Comparison of ENCODE assay signal across 20 cellular contexts in genomic region chr14:100887728-100888335, GRCh38. TPM values are rescaled to one million over a fixed set of nuclear protein-coding genes. Genes with fewer than 3 reads are reported as not detected.
DNase-seq lines count a peak whose midpoint lies in the region; ATAC-seq, FAIRE-seq and TF ChIP-seq lines count a peak whose summit lies in the region.
"Had no signal": no experiment of that assay in that cellular context is flagged by ENCODE, and none has a peak within 500 bp of the region (broad histone marks: within the 10 kb centered on the region; RNA-seq: fewer than 3 reads in every experiment).

No MANE protein-coding gene starts in this region.

- peak; percentile 9 for DNase-seq in GM23248
- DNase-seq in activated B cell treated with CpG ODN at 0.5 μM for 24 hours, result peak; percentile 3
- peak; percentile 1 for DNase-seq in kidney
- peak; percentile 31 for DNase-seq in sciatic nerve (ENCODE audit: low spot score)
- DNase-seq in NCI-H526 treated with DMSO at 0.1 percent for 48 hours (lab: John Stamatoyannopoulos, UW), result no peak
- no peak for DNase-seq in GM13977 (ENCODE audit: low spot score)
- DNase-seq: CD8-positive, alpha-beta memory T cell; DND-41; GF-D8; H9; NCI-H1417 treated with DMSO at 0.1 percent for 48 hours; NCI-H2029; NCI-H2227 treated with DMSO at 0.1 percent for 48 hours; NCI-H774; SHP77 had no signal

- H3K9me3 Mint-ChIP-seq in activated B cell treated with CpG ODN at 0.5 μM for 24 hours, result no peaks in the 10 kb centered on the region

- H3K9me2 ChIP-seq in GM23248 (ENCODE audit: insufficient read depth), result no peaks in the 10 kb centered on the region

- H3K36me3 ChIP-seq in GM23248 (ENCODE audit: low read depth), result peaks cover 15% of the 10 kb centered on the region; the same call in 1 of the 2 replicates
- no peaks in the 10 kb centered on the region for H3K36me3 ChIP-seq in kidney (ENCODE audit: control insufficient read depth in 1 of 2, insufficient read depth in 2 of 2, low read length in 2 of 2)

- H3K27me3 Mint-ChIP-seq in activated B cell treated with CpG ODN at 0.5 μM for 24 hours, result no peaks in the 10 kb centered on the region
- H3K27me3 Mint-ChIP-seq: IgD-negative memory B cell had no signal

- H3K4me1 Mint-ChIP-seq in activated B cell treated with CpG ODN at 0.5 μM for 24 hours, result no peaks in the 10 kb centered on the region
- H3K4me1 Mint-ChIP-seq: CD8-positive, alpha-beta memory T cell; IgD-negative memory B cell had no signal

- no peaks in the 10 kb centered on the region for H3K4me1 ChIP-seq in GM23248 (ENCODE audit: insufficient read depth)
- no peaks in the 10 kb centered on the region for H3K4me1 ChIP-seq in kidney (ENCODE audit: control insufficient read depth in 1 of 2, insufficient read depth in 1 of 2, low read depth in 1 of 2, low read length in 2 of 2)

- H3K9me3 ChIP-seq in GM23248 (ENCODE audit: low read depth) (no peaks in the 10 kb centered on the region), kidney (ENCODE audit: control insufficient read depth in 1 of 2, low read length in 2 of 2) (no peaks in the 10 kb centered on the region)

- peaks cover 11% of the 10 kb centered on the region; the same call in 1 of the 2 replicates for H3F3A ChIP-seq in GM23248 (ENCODE audit: insufficient read depth)

- ATAC-seq in activated B cell treated with CpG ODN at 0.5 μM for 24 hours (ENCODE audit: low read depth), result no peak
- ATAC-seq in sciatic nerve, result no peak
- no peak for ATAC-seq in GM21515 (IDR thresholded peaks at IDR 0.05; ENCODE audit: unreplicated experiment)
- ATAC-seq in GM18867 (IDR thresholded peaks at IDR 0.05; ENCODE audit: unreplicated experiment), result no peak

- no peak overlapping the region for H3K4me2 ChIP-seq in GM23248 (ENCODE audit: unreplicated experiment)

- H3K4me3 ChIP-seq in GM23248 (no peak overlapping the region), kidney (ENCODE audit: low read length in 2 of 2) (no peak overlapping the region)

- TF ChIP-seq CTCF in activated B cell treated with CpG ODN at 0.5 μM for 24 hours (IDR thresholded peaks at IDR 0.05) (no peak), kidney (IDR thresholded peaks at IDR 0.05; ENCODE audit: borderline replicate concordance, extremely low read depth, insufficient read depth) (no peak), GM13977 (IDR thresholded peaks at IDR 0.05; ENCODE audit: extremely low read depth, insufficient read depth, missing control alignments) (no peak)

- 52 to 56% methylated on average over 6 of the region's 6 CpGs for WGBS in GM23248 (ENCODE audit: low coverage in 1 of 2, low lambda C conversion rate in 2 of 2, missing lambda C conversion rate in 2 of 2), 2 experiments

- peaks cover 54% of the 10 kb centered on the region for H3K79me2 ChIP-seq in GM23248 (ENCODE audit: insufficient read depth)

- H3K36me3 Mint-ChIP-seq in activated B cell treated with CpG ODN at 0.5 μM for 24 hours (ENCODE audit: low read depth), result no peaks in the 10 kb centered on the region
- H3K36me3 Mint-ChIP-seq: CD8-positive, alpha-beta memory T cell had no signal

- in situ Hi-C loops in GM23248 (cut with MboI) (no loop called here), GM13977 (cut with MboI; ENCODE audit: low pct_unique_long_range_greater_than_20kb, low sequenced_read_pairs, unreplicated experiment) (no loop called here)

- H2AFZ ChIP-seq in GM23248, result no peak overlapping the region

- H3K27ac ChIP-seq in GM23248 (no peak overlapping the region), kidney (ENCODE audit: low read depth in 2 of 2, low read length in 2 of 2) (no peak overlapping the region)

- no peak overlapping the region for H3K27ac Mint-ChIP-seq in activated B cell treated with CpG ODN at 0.5 μM for 24 hours
- H3K27ac Mint-ChIP-seq: CD8-positive, alpha-beta memory T cell; H9; IgD-negative memory B cell had no signal

- CTCF ChIA-PET in activated B cell treated with CpG ODN at 0.5 μM for 24 hours (lab: Charles Lee), result no interaction called here

- no peak for FAIRE-seq in kidney (lab: Jason Lieb, UNC)
- FAIRE-seq: RCC 7860 had no signal

- H4K20me1 ChIP-seq in GM23248 (ENCODE audit: insufficient read depth), result no peaks in the 10 kb centered on the region; the same call in 1 of the 2 replicates

- intact Hi-C loops in activated B cell treated with CpG ODN at 0.5 μM for 24 hours (cut with micrococcal nuclease), result no loop called here
- intact Hi-C loops in kidney (cut with DNase I), result no loop called here
- intact Hi-C loops in sciatic nerve (cut with DNase I), result no loop called here

- no peak overlapping the region for H3K4me3 Mint-ChIP-seq in activated B cell treated with CpG ODN at 0.5 μM for 24 hours
- H3K4me3 Mint-ChIP-seq: CD8-positive, alpha-beta memory T cell; H9; IgD-negative memory B cell had no signal

- no peaks in the 10 kb centered on the region for H3K27me3 ChIP-seq in GM23248 (replicated peaks; ENCODE audit: insufficient read depth)

- POLR2A ChIA-PET in activated B cell treated with CpG ODN at 0.5 μM for 24 hours (lab: Charles Lee), result no interaction called here

- no peak overlapping the region for H3K9ac ChIP-seq in GM23248
- H3K9ac ChIP-seq in kidney (ENCODE audit: low read length in 2 of 2), result no peak overlapping the region

RNA-seq across cellular contexts. Expression of gene RTL1, which starts 15.7 kb away (rescaled TPM):
- total RNA-seq in GM23248 (2014; rRNA removed; shearing (Covaris generic)), result not detected in 2 replicates
- 0.19 and 0.36 TPM in 2 replicates for polyA plus RNA-seq in GM23248 (2016; fragmentation: Nextera tagmentation; extraction: Ambion mirVana)
- total RNA-seq in activated B cell treated with CpG ODN at 0.5 μM for 24 hours, result not detected in 2 replicates
- not detected for total RNA-seq in kidney
- not detected for polyA plus RNA-seq in kidney (ENCODE audit: insufficient read depth, low read depth, low replicate concordance)
- not detected for total RNA-seq in sciatic nerve
- total RNA-seq: CD8-positive, alpha-beta memory T cell; H9 had no signal
- polyA plus RNA-seq: BJ; CD8-positive, alpha-beta memory T cell; IgD-negative memory B cell had no signal

Comparison
In these comparisons a context has a peak if more than half of its experiments do, and no peak if none do; other contexts are left out.
1. DNase-seq: peak in GM23248 (single experiment), activated B cell treated with CpG ODN at 0.5 μM for 24 hours (single experiment), kidney (single experiment) and sciatic nerve (single experiment); none in NCI-H526 treated with DMSO at 0.1 percent for 48 hours (single experiment) and GM13977 (single experiment).